Comparison of ENCODE assay signal across 20 cellular contexts in genomic region chr3:190193210-190193609, GRCh38.
DNase-seq lines count a peak whose midpoint lies in the region; ATAC-seq lines count a peak whose summit lies in the region.
"Had no signal": no experiment of that assay in that cellular context is flagged by ENCODE, and none has a peak within 500 bp of the region (broad histone marks: within the 10 kb centered on the region; RNA-seq: fewer than 3 reads in every experiment).

No MANE protein-coding gene starts in this region.

- H3K4me3 ChIP-seq in CD8-positive, alpha-beta memory T cell (ENCODE audit: low read length): no peak overlapping the region
- H3K4me3 ChIP-seq: SJCRH30 had no signal

- no peaks in the 10 kb centered on the region for H3K9me3 ChIP-seq in CD8-positive, alpha-beta memory T cell (ENCODE audit: low read length)
- H3K9me3 ChIP-seq: SJCRH30 had no signal

- H3K4me1 Mint-ChIP-seq in CD8-positive, alpha-beta memory T cell: no peaks in the 10 kb centered on the region
- H3K4me1 Mint-ChIP-seq: B cell had no signal

- no peak for DNase-seq in activated CD4-positive, CD25-positive, alpha-beta regulatory T cell (lab: John Stamatoyannopoulos, UW)
- DNase-seq in EH (ENCODE audit: low read depth) (peak; percentile 42), RPMI7951 (ENCODE audit: low read depth) (peak; percentile 40), iris pigment epithelial cell (ENCODE audit: low read depth) (peak; percentile 31)
- DNase-seq in CD8-positive, alpha-beta memory T cell: no peak
- DNase-seq: 8988T, DMS153, EL, H9, NCI-H1048, NCI-H1436, NCI-H2029, NCI-H345, NCI-H524 treated with DMSO at 0.1 percent for 48 hours, SJCRH30 had no signal

- CTCF ChIA-PET in CD8-positive, alpha-beta memory T cell (lab: Charles Lee): no interaction called here

- no peak overlapping the region for H3K4me3 Mint-ChIP-seq in CD8-positive, alpha-beta memory T cell
- H3K4me3 Mint-ChIP-seq: B cell, H9 had no signal

- H3K9me3 Mint-ChIP-seq in CD8-positive, alpha-beta memory T cell: no peaks in the 10 kb centered on the region
- H3K9me3 Mint-ChIP-seq: H9 had no signal

- peaks cover 0 to 13% of the 10 kb centered on the region in 2 donors for H3K27me3 Mint-ChIP-seq in CD8-positive, alpha-beta memory T cell

- POLR2A ChIA-PET in CD8-positive, alpha-beta memory T cell (lab: Charles Lee): no interaction called here

- no peaks in the 10 kb centered on the region for H3K4me1 ChIP-seq in CD8-positive, alpha-beta memory T cell (ENCODE audit: insufficient read depth, low read length)
- H3K4me1 ChIP-seq: SJCRH30 had no signal

- H3K27ac ChIP-seq in CD8-positive, alpha-beta memory T cell (ENCODE audit: low read depth, low read length): no peak overlapping the region
- H3K27ac ChIP-seq: HL-60, SJCRH30 had no signal

- H3K36me3 Mint-ChIP-seq in CD8-positive, alpha-beta memory T cell: no peaks in the 10 kb centered on the region

- H3K27me3 ChIP-seq in CD8-positive, alpha-beta memory T cell (ENCODE audit: insufficient read depth, low read length, poor library complexity, severe bottlenecking): no peaks in the 10 kb centered on the region
- H3K27me3 ChIP-seq: SJCRH30 had no signal

- H3K36me3 ChIP-seq in CD8-positive, alpha-beta memory T cell (ENCODE audit: insufficient read depth, low read length): no peaks in the 10 kb centered on the region
- H3K36me3 ChIP-seq: SJCRH30 had no signal

- ATAC-seq in activated CD4-positive, CD25-positive, alpha-beta regulatory T cell treated with anti-CD3 and anti-CD28 coated beads, Interleukin-2, amount 50 U/mL, for 24 hours: peak; percentile 30 to 42
- ATAC-seq in GM19324 (IDR thresholded peaks at IDR 0.05; ENCODE audit: low FRiP score, unreplicated experiment) (no peak), HG03354 (IDR thresholded peaks at IDR 0.05; ENCODE audit: poor library complexity, severe bottlenecking, unreplicated experiment) (no peak)

- H3K27ac Mint-ChIP-seq in CD8-positive, alpha-beta memory T cell: no peak overlapping the region
- H3K27ac Mint-ChIP-seq: B cell, H9 had no signal

Comparison
In these comparisons a context has a peak if more than half of its experiments do, and no peak if none do; other contexts are left out.
1. ATAC-seq: peak in activated CD4-positive, CD25-positive, alpha-beta regulatory T cell treated with anti-CD3 and anti-CD28 coated beads, Interleukin-2, amount 50 U/mL, for 24 hours (2 of 2); none in GM19324 (single experiment) and HG03354 (single experiment).
2. DNase-seq: peak in EH (single experiment), RPMI7951 (single experiment) and iris pigment epithelial cell (single experiment); none in activated CD4-positive, CD25-positive, alpha-beta regulatory T cell (0 of 4) and CD8-positive, alpha-beta memory T cell (0 of 5).